ENCODE assay signal across 17 cellular contexts in the genomic region with DNA sequence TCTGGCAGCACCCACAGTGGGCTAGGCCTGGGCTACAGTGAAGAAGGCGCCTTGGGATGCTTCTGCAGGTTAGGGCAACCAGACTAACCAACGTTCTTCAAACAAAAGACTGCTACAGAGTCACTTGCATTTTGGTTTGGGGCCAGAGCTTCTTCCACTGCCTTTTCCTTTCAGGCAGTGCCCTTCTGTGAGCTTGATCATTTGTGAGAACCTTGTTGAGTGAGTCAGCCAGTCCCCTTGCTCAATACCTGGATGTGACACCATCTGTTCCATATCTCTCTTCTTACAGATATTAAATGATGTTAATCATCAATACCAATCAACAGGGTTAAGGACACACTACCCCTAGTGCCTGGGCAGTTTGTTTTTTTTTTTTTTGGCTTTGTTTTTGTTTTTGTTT. TPM values are rescaled to one million over a fixed set of nuclear protein-coding genes. Genes with fewer than 3 reads are reported as not detected.
DNase-seq lines count a peak whose midpoint lies in the region; ATAC-seq and TF ChIP-seq lines count a peak whose summit lies in the region.
"Had no signal": no experiment of that assay in that cellular context is flagged by ENCODE, and none has a peak within 500 bp of the region (broad histone marks: within the 10 kb centered on the region; RNA-seq: fewer than 3 reads in every experiment).

No MANE protein-coding gene starts in this region.

- H3K4me1 ChIP-seq in PC-9 (replicated peaks; ENCODE audit: insufficient read depth) (peaks cover 48% of the 10 kb centered on the region), thymus (ENCODE audit: control insufficient read depth, insufficient read depth, low read length) (peaks cover 44% of the 10 kb centered on the region), body of pancreas (peaks cover 12% of the 10 kb centered on the region)
- H3K4me1 ChIP-seq: uterus had no signal

- WGBS in thymus, result 69% methylated on average over 2 of the region's 2 CpGs
- 40 to 77% methylated on average over 1 to 2 of the region's 2 CpGs for WGBS in body of pancreas, 2 donors

- CTCF ChIA-PET in PC-9 (lab: Charles Lee), result interaction anchor here (0.9 kb wide), 1 partner anchor 11 kb away, joined by 17 read pairs; no protein-coding TSS in a partner anchor

- TF ChIP-seq POLR2A in body of pancreas (IDR thresholded peaks at IDR 0.05), result no peak

- H3F3A ChIP-seq in PC-9 (ENCODE audit: insufficient read depth, low read depth), result peaks cover 29% of the 10 kb centered on the region

- intact Hi-C loops in PC-9 (cut with micrococcal nuclease; ENCODE audit: unreplicated experiment), result no loop called here
- intact Hi-C loops in body of pancreas (cut with DNase I), result no loop called here

- H3K9me3 ChIP-seq in PC-9 (ENCODE audit: insufficient read depth, low read depth) (no peaks in the 10 kb centered on the region), thymus (ENCODE audit: control insufficient read depth) (no peaks in the 10 kb centered on the region), body of pancreas (no peaks in the 10 kb centered on the region)
- H3K9me3 ChIP-seq: uterus had no signal

- TF ChIP-seq CTCF in PC-9 (conservative IDR thresholded peaks at IDR 0.05), result no peak
- no peak for TF ChIP-seq CTCF in body of pancreas (IDR thresholded peaks at IDR 0.05)

- peak overlapping the region; percentile 21; the same call in 1 of the 2 replicates for H3K4me2 ChIP-seq in PC-9
- H3K4me2 ChIP-seq: hepatocyte had no signal

- H3K27ac ChIP-seq in PC-9 (peak overlapping the region; percentile 50; the same call in 1 of the 2 replicates), thymus (ENCODE audit: low read depth) (peak overlapping the region; percentile 64), body of pancreas (no peak overlapping the region)
- H3K27ac ChIP-seq: hepatocyte, uterus had no signal

- no peaks in the 10 kb centered on the region for H4K20me1 ChIP-seq in PC-9 (ENCODE audit: insufficient read depth)

- H3K36me3 Mint-ChIP-seq in activated naive CD4-positive, alpha-beta T cell treated with anti-CD3 and anti-CD28 coated beads, Interleukin-2, amount 50 U/mL, for 72 hours, result peaks cover 0 to 15% of the 10 kb centered on the region in 2 donors
- H3K36me3 Mint-ChIP-seq: IgD-negative memory B cell had no signal

- no peak for DNase-seq in activated naive CD4-positive, alpha-beta T cell treated with anti-CD3 and anti-CD28 coated beads, Interleukin-2, amount 50 U/mL, for 72 hours (ENCODE audit: low spot score in 2 of 2)
- no peak for DNase-seq in activated naive CD4-positive, alpha-beta T cell treated with anti-CD3 and anti-CD28 coated beads, Interleukin-2, amount 50 U/mL, for 16 hours
- DNase-seq in PC-9 (peak in 1 of 2 experiments; percentile 81), body of pancreas (no peak), AML-193 (lab: John Stamatoyannopoulos, UW) (no peak), NCI-H187 treated with DMSO at 0.1 percent for 48 hours (lab: John Stamatoyannopoulos, UW) (no peak)
- DNase-seq: activated CD4-positive, alpha-beta T cell treated with anti-CD3 and anti-CD28 coated beads for 1 hour; cerebellar nuclear complex; effector memory CD4-positive, alpha-beta T cell; kidney; NCI-H1092 treated with DMSO at 0.1 percent for 48 hours; NCI-H526; uterus had no signal

- POLR2A ChIA-PET in PC-9 (lab: Charles Lee; ENCODE audit: unreplicated experiment), result interaction anchor here (0.6 to 0.7 kb wide), 4 partner anchors 76 to 1185 kb away, joined by 3 to 23 read pairs (median 4); partner anchors contain the start of gene SKP1

- H3K4me3 ChIP-seq in PC-9 (no peak overlapping the region), thymus (ENCODE audit: low read length) (no peak overlapping the region), body of pancreas (no peak overlapping the region)
- H3K4me3 ChIP-seq: hepatocyte, uterus had no signal

- peak; percentile 72 to 75 for ATAC-seq in activated naive CD4-positive, alpha-beta T cell treated with anti-CD3 and anti-CD28 coated beads, Interleukin-2, amount 50 U/mL, for 72 hours
- peak; percentile 12 for ATAC-seq in esophagus mucosa
- ATAC-seq in body of pancreas, result no peak

- H3K27me3 ChIP-seq in PC-9 (ENCODE audit: insufficient read depth, low read depth) (no peaks in the 10 kb centered on the region), thymus (ENCODE audit: control insufficient read depth, insufficient read depth) (no peaks in the 10 kb centered on the region), body of pancreas (no peaks in the 10 kb centered on the region)
- H3K27me3 ChIP-seq: hepatocyte, uterus had no signal

- no peaks in the 10 kb centered on the region for H3K9me2 ChIP-seq in PC-9 (ENCODE audit: insufficient read depth)

- H3K27ac Mint-ChIP-seq in activated naive CD4-positive, alpha-beta T cell treated with anti-CD3 and anti-CD28 coated beads, Interleukin-2, amount 50 U/mL, for 72 hours, result no peak overlapping the region
- H3K27ac Mint-ChIP-seq: IgD-negative memory B cell had no signal

- H3K36me3 ChIP-seq in PC-9 (ENCODE audit: low read depth) (no peaks in the 10 kb centered on the region), thymus (ENCODE audit: control insufficient read depth, insufficient read depth) (peaks cover 7% of the 10 kb centered on the region), body of pancreas (replicated peaks in 1 of 2; ENCODE audit: insufficient read depth in 1 of 2, low read depth in 2 of 2) (no peaks in the 10 kb centered on the region)
- H3K36me3 ChIP-seq: uterus had no signal

- no TSS peak for BruUV-seq in PC-9 (replicated peaks; lab: Mats Ljungman, UMichigan)

- no peaks in the 10 kb centered on the region for H3K9me3 Mint-ChIP-seq in activated naive CD4-positive, alpha-beta T cell treated with anti-CD3 and anti-CD28 coated beads, Interleukin-2, amount 50 U/mL, for 72 hours
- H3K9me3 Mint-ChIP-seq: IgD-negative memory B cell had no signal

- H2AFZ ChIP-seq in PC-9, result no peak overlapping the region
- H2AFZ ChIP-seq: hepatocyte had no signal

- H3K79me2 ChIP-seq in PC-9 (ENCODE audit: low read depth), result no peaks in the 10 kb centered on the region
- H3K79me2 ChIP-seq: hepatocyte had no signal

RNA-seq across cellular contexts. Expression of gene VDAC1, which starts 46.5 kb away (rescaled TPM):
- total RNA-seq in activated naive CD4-positive, alpha-beta T cell treated with anti-CD3 and anti-CD28 coated beads, Interleukin-2, amount 50 U/mL, for 72 hours, result 100 to 1,000 TPM; 289 to 522 TPM
- 157 and 228 TPM in 2 replicates for total RNA-seq in PC-9 (2021)
- 154 TPM for total RNA-seq in esophagus mucosa
- polyA plus RNA-seq in thymus, result 101 TPM
- 10 to 100 TPM; 37.6 to 65.1 TPM for total RNA-seq in body of pancreas

Comparison
In these comparisons a context has a peak if more than half of its experiments do, and no peak if none do; other contexts are left out.
1. H3K27ac ChIP-seq: peak in PC-9 (single experiment) and thymus (single experiment); none in body of pancreas (0 of 4).